ENCODE assay signal across 11 cellular contexts in the genomic region with DNA sequence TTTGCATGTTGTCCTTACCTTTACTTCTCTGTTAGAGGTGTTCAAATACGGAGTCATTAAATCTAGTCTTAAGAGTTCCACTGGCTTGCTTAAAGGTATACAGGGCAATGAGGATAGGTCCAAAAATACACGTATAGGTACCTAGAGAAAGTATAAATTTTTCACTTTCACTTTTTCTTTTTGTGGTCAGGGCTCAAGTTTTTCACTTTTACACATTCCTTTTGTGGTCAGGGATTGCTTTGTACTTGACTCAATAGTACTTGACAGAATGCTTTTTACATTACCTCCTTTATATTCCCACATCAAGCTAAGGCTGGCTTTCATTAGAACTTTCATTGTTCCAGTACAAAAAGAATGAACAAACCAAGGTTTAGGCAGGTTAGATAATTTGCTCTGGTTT. TPM values are rescaled to one million over a fixed set of nuclear protein-coding genes. Genes with fewer than 3 reads are reported as not detected.
DNase-seq lines count a peak whose midpoint lies in the region; ATAC-seq and TF ChIP-seq lines count a peak whose summit lies in the region.
"Had no signal": no experiment of that assay in that cellular context is flagged by ENCODE, and none has a peak within 500 bp of the region (broad histone marks: within the 10 kb centered on the region; RNA-seq: fewer than 3 reads in every experiment).

No MANE protein-coding gene starts in this region.

- peaks cover 24% of the 10 kb centered on the region for H3K4me1 Mint-ChIP-seq in CD8-positive, alpha-beta T cell (ENCODE audit: low read depth)

- H3K9me3 ChIP-seq in CD8-positive, alpha-beta T cell (ENCODE audit: low read length), result no peaks in the 10 kb centered on the region
- peaks cover 0 to 7% of the 10 kb centered on the region in 2 donors for H3K9me3 ChIP-seq in uterus
- H3K9me3 ChIP-seq: gastrocnemius medialis had no signal

- no peak overlapping the region for H3K27ac ChIP-seq in CD8-positive, alpha-beta T cell (ENCODE audit: low read depth, low read length)
- no peak overlapping the region for H3K27ac ChIP-seq in uterus
- H3K27ac ChIP-seq: gastrocnemius medialis had no signal

- intact Hi-C loops in CD8-positive, alpha-beta T cell (cut with DNase I, micrococcal nuclease), result no loop called here
- intact Hi-C loops in uterus (cut with DNase I; ENCODE audit: low total_unique reads), result no loop called here

- H3K27ac Mint-ChIP-seq in CD8-positive, alpha-beta T cell, result peak overlapping the region; percentile 84

- no peak for TF ChIP-seq POLR2A in uterus (IDR thresholded peaks at IDR 0.05)

- no peaks in the 10 kb centered on the region for H3K9me3 Mint-ChIP-seq in CD8-positive, alpha-beta T cell

- no peak for DNase-seq in CD8-positive, alpha-beta T cell
- DNase-seq in GM20000 (ENCODE audit: low spot score) (peak; percentile 9), fibroblast of mammary gland (ENCODE audit: low read depth) (peak; percentile 31), HEK293T (ENCODE audit: extremely low spot score) (no peak), uterus (no peak), SIG-M5 treated with dmso at 0.1 percent for 504 hours (lab: John Stamatoyannopoulos, UW; ENCODE audit: unreplicated experiment) (no peak)
- DNase-seq in effector CD8-positive, alpha-beta T cell (lab: John Stamatoyannopoulos, UW), result no peak
- DNase-seq: C1 segment of cervical spinal cord, gastrocnemius medialis, NCI-H1417 treated with DMSO at 0.1 percent for 48 hours had no signal

- no peak for ATAC-seq in CD8-positive, alpha-beta T cell
- ATAC-seq in HG03565 (IDR thresholded peaks at IDR 0.05; ENCODE audit: unreplicated experiment), result peak; percentile 72
- ATAC-seq: gastrocnemius medialis had no signal

- H3K36me3 ChIP-seq in CD8-positive, alpha-beta T cell (ENCODE audit: insufficient read depth, low read length), result peaks cover 23% of the 10 kb centered on the region
- no peaks in the 10 kb centered on the region for H3K36me3 ChIP-seq in uterus

- H3K4me3 Mint-ChIP-seq in CD8-positive, alpha-beta T cell, result peak overlapping the region; percentile 16

- peaks cover 8% of the 10 kb centered on the region for H3K4me1 ChIP-seq in CD8-positive, alpha-beta T cell (ENCODE audit: insufficient read depth, low read length)
- H3K4me1 ChIP-seq in uterus, result no peaks in the 10 kb centered on the region
- H3K4me1 ChIP-seq: gastrocnemius medialis had no signal

- no peaks in the 10 kb centered on the region for H3K27me3 ChIP-seq in CD8-positive, alpha-beta T cell (ENCODE audit: insufficient read depth, low read length)
- H3K27me3 ChIP-seq in uterus, result no peaks in the 10 kb centered on the region
- H3K27me3 ChIP-seq: gastrocnemius medialis had no signal

- POLR2A ChIA-PET in CD8-positive, alpha-beta T cell (lab: Charles Lee), result interaction anchor here (1.6 kb wide), 1 partner anchor 46 kb away, joined by 5 read pairs; a partner anchor contains a TSS
- POLR2A ChIA-PET in HEK293T (lab: Yijun Ruan, JAX), result no interaction called here

- CTCF ChIA-PET in CD8-positive, alpha-beta T cell (lab: Charles Lee), result no interaction called here
- CTCF ChIA-PET in HEK293T (lab: Yijun Ruan, JAX), result interaction anchor here (0.7 kb wide), 1 partner anchor 205 kb away, joined by 3 read pairs; no protein-coding TSS in a partner anchor

- no peak overlapping the region for H3K4me3 ChIP-seq in CD8-positive, alpha-beta T cell (ENCODE audit: low read depth, low read length)
- no peak overlapping the region for H3K4me3 ChIP-seq in fibroblast of mammary gland (ENCODE audit: control insufficient read depth, low read depth, low read length)
- no peak overlapping the region for H3K4me3 ChIP-seq in uterus
- H3K4me3 ChIP-seq: gastrocnemius medialis had no signal

- peaks cover 82% of the 10 kb centered on the region for H3K36me3 Mint-ChIP-seq in CD8-positive, alpha-beta T cell

- no peaks in the 10 kb centered on the region for H3K27me3 Mint-ChIP-seq in CD8-positive, alpha-beta T cell (ENCODE audit: low read depth)

- TF ChIP-seq CTCF in CD8-positive, alpha-beta T cell (IDR thresholded peaks at IDR 0.05), result no peak
- TF ChIP-seq CTCF in GM20000 (IDR thresholded peaks at IDR 0.05; ENCODE audit: extremely low read depth, missing control alignments), result no peak
- no peak for TF ChIP-seq CTCF in fibroblast of mammary gland (conservative IDR thresholded peaks at IDR 0.05; ENCODE audit: control insufficient read depth, insufficient read depth, low read depth, low read length)
- TF ChIP-seq CTCF in uterus (IDR thresholded peaks at IDR 0.05), result no peak

TF ChIP-seq in HEK293T, 16 proteins besides CTCF, POLR2A, EP300 and RAD21:
- no peak for TF ChIP-seq FOXA1 (IDR thresholded peaks at IDR 0.05)
- TF ChIP-seq FOXM1 (IDR thresholded peaks at IDR 0.05; ENCODE audit: borderline replicate concordance), result no peak
- no peak for TF ChIP-seq TARDBP (IDR thresholded peaks at IDR 0.05)
- TF ChIP-seq NFRKB (IDR thresholded peaks at IDR 0.05), result no peak
- TF ChIP-seq, protein P1, sequence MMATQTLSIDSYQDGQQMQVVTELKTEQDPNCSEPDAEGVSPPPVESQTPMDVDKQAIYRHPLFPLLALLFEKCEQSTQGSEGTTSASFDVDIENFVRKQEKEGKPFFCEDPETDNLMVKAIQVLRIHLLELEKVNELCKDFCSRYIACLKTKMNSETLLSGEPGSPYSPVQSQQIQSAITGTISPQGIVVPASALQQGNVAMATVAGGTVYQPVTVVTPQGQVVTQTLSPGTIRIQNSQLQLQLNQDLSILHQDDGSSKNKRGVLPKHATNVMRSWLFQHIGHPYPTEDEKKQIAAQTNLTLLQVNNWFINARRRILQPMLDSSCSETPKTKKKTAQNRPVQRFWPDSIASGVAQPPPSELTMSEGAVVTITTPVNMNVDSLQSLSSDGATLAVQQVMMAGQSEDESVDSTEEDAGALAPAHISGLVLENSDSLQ (IDR thresholded peaks at IDR 0.05), result no peak
- TF ChIP-seq L3MBTL2 (conservative IDR thresholded peaks at IDR 0.05), result no peak
- TF ChIP-seq HDGF (IDR thresholded peaks at IDR 0.05; ENCODE audit: borderline replicate concordance), result no peak
- TF ChIP-seq ARNT (IDR thresholded peaks at IDR 0.05), result no peak
- TF ChIP-seq ELF4 (IDR thresholded peaks at IDR 0.05), result no peak
- TF ChIP-seq BHLHE40 (IDR thresholded peaks at IDR 0.05; ENCODE audit: borderline replicate concordance), result no peak
- TF ChIP-seq SP1 (IDR thresholded peaks at IDR 0.05), result no peak
- TF ChIP-seq SUZ12 (IDR thresholded peaks at IDR 0.05), result no peak
- TF ChIP-seq LEF1 (IDR thresholded peaks at IDR 0.05; ENCODE audit: borderline replicate concordance), result no peak
- no peak for TF ChIP-seq CTBP1 (IDR thresholded peaks at IDR 0.05; ENCODE audit: borderline replicate concordance)
- no peak for TF ChIP-seq FOXK2 (IDR thresholded peaks at IDR 0.05)
- TF ChIP-seq ZNF384 (IDR thresholded peaks at IDR 0.05), result no peak

RNA-seq across cellular contexts. Expression of a gene that starts 21.7 kb away (rescaled TPM):
- 10 to 100 TPM; 10.9 to 11.7 TPM for total RNA-seq in CD8-positive, alpha-beta T cell
- 10 to 100 TPM; 14.7 to 73.3 (median 51.3) TPM for total RNA-seq in uterus

RNA-seq across cellular contexts. Expression of a gene that starts 45.0 kb away (rescaled TPM):
- total RNA-seq in CD8-positive, alpha-beta T cell, result 10 to 100 TPM; 36.4 to 40.3 TPM
- 10 to 100 TPM in 3 of 4 donors, 1 to 10 TPM in 1; 3.5 to 63.3 (median 25.6) TPM for total RNA-seq in uterus

Comparison
In these comparisons a context has a peak if more than half of its experiments do, and no peak if none do; other contexts are left out.
1. DNase-seq: peak in GM20000 (single experiment) and fibroblast of mammary gland (single experiment); none in CD8-positive, alpha-beta T cell (0 of 7), effector CD8-positive, alpha-beta T cell (single experiment), HEK293T (single experiment), uterus (0 of 2) and SIG-M5 treated with dmso at 0.1 percent for 504 hours (single experiment).